7 cellular contexts compared by ENCODE assay signal in the genomic region with DNA sequence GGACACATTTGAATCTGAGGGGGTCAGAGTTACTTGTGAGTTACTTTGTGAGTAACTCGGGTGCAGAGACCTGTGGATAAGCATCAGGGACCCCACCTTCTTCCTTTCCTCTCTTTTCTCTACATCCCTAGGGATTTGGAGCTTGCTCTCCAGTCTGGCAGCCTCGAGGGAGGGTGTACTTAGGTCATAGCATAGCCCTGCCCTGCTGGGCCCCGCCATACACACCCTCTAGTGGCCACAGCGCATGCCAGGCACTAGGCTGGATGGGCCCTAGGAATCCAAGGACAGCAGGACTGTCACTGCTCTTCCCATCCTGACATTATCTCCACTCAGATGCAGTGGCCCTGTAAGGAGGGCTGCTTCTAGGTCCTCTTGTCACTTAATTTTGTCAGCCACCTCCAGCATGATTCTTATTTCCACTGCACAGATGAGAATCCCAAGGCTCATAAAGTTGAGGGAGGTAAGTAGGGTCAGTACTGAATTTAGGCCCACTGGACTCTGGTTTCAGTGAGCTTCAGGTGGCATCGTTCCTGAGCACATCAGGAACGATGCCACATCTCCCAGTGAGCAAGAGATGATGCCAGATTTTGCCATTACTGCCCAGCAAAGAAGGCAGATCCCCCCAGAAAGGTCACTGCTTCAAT. TPM values are rescaled to one million over a fixed set of nuclear protein-coding genes. Genes with fewer than 3 reads are reported as not detected.
DNase-seq lines count a peak whose midpoint lies in the region; ATAC-seq and TF ChIP-seq lines count a peak whose summit lies in the region.

No MANE protein-coding gene starts in this region.

- no peak overlapping the region for H3K27ac ChIP-seq in SU-DHL-6 (ENCODE audit: low read depth, low read length)

- H4K20me1 ChIP-seq in SU-DHL-6 (ENCODE audit: low read depth, low read length) = no peaks in the 10 kb centered on the region

- TF ChIP-seq CTCF in SU-DHL-6 (IDR thresholded peaks at IDR 0.05; ENCODE audit: insufficient read depth, low read length, poor library complexity, severe bottlenecking) (peak; percentile 33), fibroblast of villous mesenchyme (IDR thresholded peaks at IDR 0.05; ENCODE audit: insufficient read depth, low read depth, low read length) (peak; percentile 92)

- H3K4me2 ChIP-seq in SU-DHL-6 (ENCODE audit: low read depth, low read length, poor library complexity, severe bottlenecking) = no peak overlapping the region

- H3K9me3 ChIP-seq in SU-DHL-6 (ENCODE audit: insufficient read depth, low read length) = no peaks in the 10 kb centered on the region

- no peaks in the 10 kb centered on the region for H3K36me3 ChIP-seq in SU-DHL-6 (ENCODE audit: low read length)

- ATAC-seq in HG02840 (IDR thresholded peaks at IDR 0.05; ENCODE audit: low FRiP score, unreplicated experiment) = no peak

- H3K27me3 ChIP-seq in SU-DHL-6 (ENCODE audit: low read length) = no peaks in the 10 kb centered on the region

- DNase-seq in G401 (ENCODE audit: low spot score) (peak; percentile 47), KBM-7 (peak; percentile 81), fibroblast of villous mesenchyme (ENCODE audit: low read depth) (peak; percentile 72), pons (ENCODE audit: low spot score) (peak; percentile 56)
- no peak for DNase-seq in stimulated activated CD4-positive, alpha-beta T cell treated with anti-CD3 and anti-CD28 coated beads, Interleukin-4, amount 100 ng/mL, for 4 hours

- H3K4me3 ChIP-seq in SU-DHL-6 (ENCODE audit: insufficient read depth, low read length, poor library complexity, severe bottlenecking) (no peak overlapping the region), fibroblast of villous mesenchyme (ENCODE audit: low read depth, low read length) (no peak overlapping the region)

- no peak overlapping the region for H3K9ac ChIP-seq in SU-DHL-6 (ENCODE audit: low read length)

- in situ Hi-C loops in G401 (cut with HindIII; ENCODE audit: low sequenced_read_pairs) (no loop called here), KBM-7 (cut with MboI; ENCODE audit: low pct_unique_long_range_greater_than_20kb, low sequenced_read_pairs) (no loop called here)

- H3F3A ChIP-seq in SU-DHL-6 (ENCODE audit: insufficient read depth) = peaks cover 5% of the 10 kb centered on the region; the same call in 1 of the 2 replicates

- H3K79me2 ChIP-seq in SU-DHL-6 (ENCODE audit: insufficient read depth, low read length) = no peaks in the 10 kb centered on the region

- no peaks in the 10 kb centered on the region for H3K9me2 ChIP-seq in SU-DHL-6 (replicated peaks; ENCODE audit: insufficient read depth, low read length)

- no peak overlapping the region for H2AFZ ChIP-seq in SU-DHL-6 (ENCODE audit: low read depth, low read length, severe bottlenecking)

RNA-seq across cellular contexts. Expression of a gene that starts 3.6 kb away (rescaled TPM):
- total RNA-seq in G401 (2014; rRNA removed; shearing (Covaris generic)) = 84.0 and 102 TPM in 2 replicates
- total RNA-seq in fibroblast of villous mesenchyme = 3.0 and 3.5 TPM in 2 replicates

Comparison
In these comparisons a context has a peak if more than half of its experiments do, and no peak if none do; other contexts are left out.
1. DNase-seq: peak in G401 (single experiment), KBM-7 (single experiment), fibroblast of villous mesenchyme (single experiment) and pons (single experiment); none in stimulated activated CD4-positive, alpha-beta T cell treated with anti-CD3 and anti-CD28 coated beads, Interleukin-4, amount 100 ng/mL, for 4 hours (0 of 2).
2. RNA of a gene that starts 3.6 kb away (total RNA-seq): 84.0 to 102 TPM in G401; 3.0 to 3.5 TPM in fibroblast of villous mesenchyme; every median in the first group is over 10 times any median in the second.